In genomic region chr1:1059494-1060280, GRCh38 we compare ENCODE assay signal across 9 cellular contexts. TPM values are rescaled to one million over a fixed set of nuclear protein-coding genes. Genes with fewer than 3 reads are reported as not detected.
DNase-seq lines count a peak whose midpoint lies in the region; ATAC-seq and TF ChIP-seq lines count a peak whose summit lies in the region.
"Had no signal": no experiment of that assay in that cellular context is flagged by ENCODE, and none has a peak within 500 bp of the region (broad histone marks: within the 10 kb centered on the region; RNA-seq: fewer than 3 reads in every experiment).

No MANE protein-coding gene starts in this region.

- BruUV-seq in Caco-2 (replicated peaks; lab: Mats Ljungman, UMichigan) = TSS peak; percentile 13

- H4K91ac ChIP-seq in neuronal stem cell (ENCODE audit: low read depth, low read length, poor library complexity) = no peak overlapping the region

- H2AFZ ChIP-seq in neuronal stem cell (ENCODE audit: low read length) = peak overlapping the region; percentile 94

- H3K4me3 ChIP-seq in Caco-2 (ENCODE audit: low read depth, low read length) (peak overlapping the region; percentile 64), neuronal stem cell (ENCODE audit: low read length in 2 of 2) (peak overlapping the region; percentile 46 to 82), subcutaneous abdominal adipose tissue (ENCODE audit: low read depth in 1 of 5, low read length in 5 of 5) (peak overlapping the region in 4 of 5 donors; percentile 27 to 67 (median 58))

- no peak overlapping the region for H4K8ac ChIP-seq in neuronal stem cell (ENCODE audit: low read depth, low read length)

- H3K27ac Mint-ChIP-seq in Caco-2 (ENCODE audit: unreplicated experiment) = no peak overlapping the region

- peak overlapping the region; percentile 93 for H3K18ac ChIP-seq in neuronal stem cell (ENCODE audit: low read length)

- peak overlapping the region; percentile 92 for H3K9ac ChIP-seq in neuronal stem cell (ENCODE audit: low read depth, low read length, poor library complexity)
- H3K9ac ChIP-seq in subcutaneous abdominal adipose tissue (ENCODE audit: low read length in 5 of 5) = peak overlapping the region in 1 of 5 donors; percentile 59

- ATAC-seq in GM19463 (IDR thresholded peaks at IDR 0.05; ENCODE audit: unreplicated experiment) = peak; percentile 53
- peak; percentile 54 for ATAC-seq in foreskin keratinocyte

- CTCF ChIA-PET in Caco-2 (lab: Charles Lee) = interaction anchor here (0.9 to 1.5 kb wide), 2 partner anchors 42 to 53 kb away, joined by 3 to 4 read pairs; no protein-coding TSS in a partner anchor

- no peaks in the 10 kb centered on the region for H3K9me3 ChIP-seq in Caco-2
- no peaks in the 10 kb centered on the region for H3K9me3 ChIP-seq in neuronal stem cell (replicated peaks in 1 of 2; ENCODE audit: control insufficient read depth in 2 of 2, insufficient read depth in 1 of 2, low read depth in 1 of 2, low read length in 2 of 2)
- H3K9me3 ChIP-seq in subcutaneous abdominal adipose tissue (ENCODE audit: control insufficient read depth in 5 of 5, low read length in 5 of 5) = no peaks in the 10 kb centered on the region

- peak overlapping the region; percentile 95 for H3K4me2 ChIP-seq in neuronal stem cell (ENCODE audit: insufficient read depth, low read length, poor library complexity, severe bottlenecking)

- peaks cover 31% of the 10 kb centered on the region for H3K4me1 ChIP-seq in Caco-2
- no peaks in the 10 kb centered on the region for H3K4me1 ChIP-seq in foreskin keratinocyte
- peaks cover 31 to 38% of the 10 kb centered on the region in 2 donors for H3K4me1 ChIP-seq in neuronal stem cell (ENCODE audit: control insufficient read depth in 2 of 2, insufficient read depth in 1 of 2, low read depth in 1 of 2, low read length in 2 of 2)
- H3K4me1 ChIP-seq in subcutaneous abdominal adipose tissue (ENCODE audit: control insufficient read depth in 5 of 5, insufficient read depth in 5 of 5, low read length in 5 of 5) = peaks cover 0 to 28% (median 16%) of the 10 kb centered on the region in 5 donors

- H3K36me3 ChIP-seq in Caco-2 (ENCODE audit: control insufficient read depth, insufficient read depth, low read length) = no peaks in the 10 kb centered on the region
- peaks cover 2 to 7% of the 10 kb centered on the region in 2 donors for H3K36me3 ChIP-seq in neuronal stem cell (replicated peaks in 1 of 2; ENCODE audit: control insufficient read depth in 2 of 2, insufficient read depth in 2 of 2, low read length in 2 of 2)
- H3K36me3 ChIP-seq in subcutaneous abdominal adipose tissue (ENCODE audit: control insufficient read depth in 5 of 5, insufficient read depth in 5 of 5, low read length in 5 of 5) = peaks cover 0 to 5% (median 0%) of the 10 kb centered on the region in 5 donors

- H3K79me1 ChIP-seq in neuronal stem cell (ENCODE audit: low read depth, low read length) = peaks cover under 1% of the 10 kb centered on the region

- no CpG with 5 or more reads among the region's 69 CpGs for WGBS in neuronal stem cell (ENCODE audit: extremely low coverage in 2 of 2, insufficient read length in 2 of 2, insufficient replicate concordance in 1 of 2), 2 donors

- peak overlapping the region; percentile 98 for H3K23ac ChIP-seq in neuronal stem cell (ENCODE audit: low read depth, low read length, poor library complexity)

- no peaks in the 10 kb centered on the region for H3K9me3 Mint-ChIP-seq in Caco-2 (ENCODE audit: unreplicated experiment)

- peaks cover 45% of the 10 kb centered on the region for H3K36me3 Mint-ChIP-seq in Caco-2 (ENCODE audit: insufficient read depth, unreplicated experiment)

- no peaks in the 10 kb centered on the region for H3K27me3 Mint-ChIP-seq in Caco-2 (ENCODE audit: insufficient read depth, unreplicated experiment)

- no peak overlapping the region for H3K14ac ChIP-seq in neuronal stem cell (ENCODE audit: low read length)

- H2BK120ac ChIP-seq in neuronal stem cell (ENCODE audit: low read depth, low read length) = no peak overlapping the region

- H2AK5ac ChIP-seq in neuronal stem cell (ENCODE audit: low read depth, low read length) = no peak overlapping the region

- peak overlapping the region; percentile 82 for H2BK12ac ChIP-seq in neuronal stem cell (ENCODE audit: low read length)

- peak overlapping the region; percentile 92 for H2BK15ac ChIP-seq in neuronal stem cell (ENCODE audit: low read length)

- peak overlapping the region; percentile 80 for H3K4me3 Mint-ChIP-seq in Caco-2 (ENCODE audit: unreplicated experiment)

- H3K27me3 ChIP-seq in Caco-2 (replicated peaks; ENCODE audit: control insufficient read depth, insufficient read depth, low read length) (no peaks in the 10 kb centered on the region), foreskin keratinocyte (peaks cover 25% of the 10 kb centered on the region), neuronal stem cell (ENCODE audit: control insufficient read depth in 3 of 3, insufficient read depth in 3 of 3, low read depth in 1 of 3, low read length in 3 of 3) (peaks cover 4 to 46% (median 46%) of the 10 kb centered on the region in 3 experiments), subcutaneous abdominal adipose tissue (ENCODE audit: control insufficient read depth in 5 of 5, insufficient read depth in 4 of 5, low read length in 5 of 5) (peaks cover 30 to 69% (median 56%) of the 10 kb centered on the region in 5 donors)

- peaks cover 7% of the 10 kb centered on the region for H3K4me1 Mint-ChIP-seq in Caco-2 (ENCODE audit: low read depth, unreplicated experiment)

- H2BK5ac ChIP-seq in neuronal stem cell (ENCODE audit: low read length) = peak overlapping the region; percentile 82

- H3K27ac ChIP-seq in foreskin keratinocyte = no peak overlapping the region
- no peak overlapping the region for H3K27ac ChIP-seq in neuronal stem cell (replicated peaks; ENCODE audit: low read length)
- H3K27ac ChIP-seq in subcutaneous abdominal adipose tissue (ENCODE audit: low read depth, low read length) = no peak overlapping the region

- no peak for TF ChIP-seq CTCF in Caco-2 (IDR thresholded peaks at IDR 0.05; ENCODE audit: insufficient read depth in 1 of 2, low read depth in 1 of 2, low read length in 1 of 2, severe bottlenecking in 1 of 2, unreplicated experiment in 1 of 2)
- peak; percentile 51 for TF ChIP-seq CTCF in foreskin keratinocyte (conservative IDR thresholded peaks at IDR 0.05)

- DNase-seq in Caco-2 (peak; percentile 86 to 92), HT-29 (ENCODE audit: low spot score) (peak; percentile 83), RKO (ENCODE audit: low spot score) (peak; percentile 84), foreskin keratinocyte (peak in 1 of 2 donors; percentile 44), neuronal stem cell (ENCODE audit: low spot score) (peak; percentile 87)
- DNase-seq in activated T-helper 9 cell treated with anti-CD3 and anti-CD28 coated beads, Interleukin-2, amount 50 U/mL, for 16 hours (ENCODE audit: low read depth) = peak; percentile 90

- POLR2A ChIA-PET in Caco-2 (lab: Charles Lee) = interaction anchor here (1.2 to 1.5 kb wide), 2 partner anchors 35 to 40 kb away, joined by 3 to 4 read pairs; partner anchors contain the start of gene AGRN

- intact Hi-C loops in Caco-2 (cut with micrococcal nuclease; ENCODE audit: unreplicated experiment) = loop anchor here (2.0 to 5.0 kb wide), 3 partner anchors 21 to 77 kb away; partner anchors contain the start of gene PERM1

- H3K4ac ChIP-seq in neuronal stem cell (ENCODE audit: low read length) = no peak overlapping the region

RNA-seq across cellular contexts. Expression of gene RNF223, which starts 14.4 kb away (rescaled TPM):
- total RNA-seq in Caco-2 (2022) = 0.56 and 0.57 TPM in 2 replicates
- 16.2 and 16.5 TPM in 2 replicates for total RNA-seq in HT-29 (2014; rRNA removed; shearing (Covaris generic))
- 0.07 TPM in 2 replicates for total RNA-seq in foreskin keratinocyte
- 0.06 and 0.08 TPM in 2 replicates for polyA plus RNA-seq in foreskin keratinocyte
- 0.03 TPM for polyA plus RNA-seq in neuronal stem cell (2013, experiment 1 of 2)
- polyA plus RNA-seq in neuronal stem cell (2013, experiment 2 of 2) = 0.01 TPM
- total RNA-seq: glomerular endothelial cell had no signal

RNA-seq across cellular contexts. Expression of gene AGRN, which starts 39.8 kb away (rescaled TPM):
- 176 and 188 TPM in 2 replicates for total RNA-seq in Caco-2 (2022)
- total RNA-seq in HT-29 (2014; rRNA removed; shearing (Covaris generic)) = 683 and 894 TPM in 2 replicates
- total RNA-seq in foreskin keratinocyte = 224 and 261 TPM in 2 replicates
- polyA plus RNA-seq in foreskin keratinocyte = 174 and 192 TPM in 2 replicates
- 79.8 TPM for polyA plus RNA-seq in neuronal stem cell (2013, experiment 1 of 2)
- polyA plus RNA-seq in neuronal stem cell (2013, experiment 2 of 2) = 78.9 TPM

RNA-seq across cellular contexts. Expression of gene ISG15, which starts 46.4 kb away (rescaled TPM):
- total RNA-seq in Caco-2 (2022) (55.5 and 63.1 TPM in 2 replicates), foreskin keratinocyte (300 and 424 TPM in 2 replicates)
- total RNA-seq in HT-29 (2014; rRNA removed; shearing (Covaris generic)) = 706 and 895 TPM in 2 replicates
- polyA plus RNA-seq in foreskin keratinocyte = 448 and 672 TPM in 2 replicates
- polyA plus RNA-seq in neuronal stem cell (2013, experiment 1 of 2) = 44.0 TPM
- 44.5 TPM for polyA plus RNA-seq in neuronal stem cell (2013, experiment 2 of 2)

RNA-seq across cellular contexts. Expression of gene C1orf159, which starts 56.2 kb away (rescaled TPM):
- 12.9 and 14.0 TPM in 2 replicates for total RNA-seq in Caco-2 (2022)
- total RNA-seq in HT-29 (2014; rRNA removed; shearing (Covaris generic)) = 61.4 and 67.6 TPM in 2 replicates
- 14.4 and 15.4 TPM in 2 replicates for total RNA-seq in foreskin keratinocyte
- 21.2 and 21.3 TPM in 2 replicates for polyA plus RNA-seq in foreskin keratinocyte
- polyA plus RNA-seq in neuronal stem cell (2013, experiment 1 of 2) = 12.3 TPM
- polyA plus RNA-seq in neuronal stem cell (2013, experiment 2 of 2) = 11.7 TPM

RNA-seq across cellular contexts. Expression of gene HES4, which starts 59.8 kb away (rescaled TPM):
- total RNA-seq in Caco-2 (2022) (45.5 and 53.8 TPM in 2 replicates), foreskin keratinocyte (4.3 and 8.6 TPM in 2 replicates)
- 110 and 139 TPM in 2 replicates for total RNA-seq in HT-29 (2014; rRNA removed; shearing (Covaris generic))
- 6.4 and 13.9 TPM in 2 replicates for polyA plus RNA-seq in foreskin keratinocyte
- 312 TPM for polyA plus RNA-seq in neuronal stem cell (2013, experiment 1 of 2)
- 285 TPM for polyA plus RNA-seq in neuronal stem cell (2013, experiment 2 of 2)

Comparison
In these comparisons a context has a peak if more than half of its experiments do, and no peak if none do; other contexts are left out.
1. RNA of gene RNF223, which starts 14.4 kb away (total RNA-seq): 16.2 to 16.5 TPM in HT-29; 0.56 to 0.57 TPM in Caco-2 and 0.07 TPM in foreskin keratinocyte; every median in the first group is over 10 times any median in the second.
2. Peak in every context shown above with its lines, with median percentiles within 50 percentile points of each other: H3K4me3 ChIP-seq.